In the genomic region with DNA sequence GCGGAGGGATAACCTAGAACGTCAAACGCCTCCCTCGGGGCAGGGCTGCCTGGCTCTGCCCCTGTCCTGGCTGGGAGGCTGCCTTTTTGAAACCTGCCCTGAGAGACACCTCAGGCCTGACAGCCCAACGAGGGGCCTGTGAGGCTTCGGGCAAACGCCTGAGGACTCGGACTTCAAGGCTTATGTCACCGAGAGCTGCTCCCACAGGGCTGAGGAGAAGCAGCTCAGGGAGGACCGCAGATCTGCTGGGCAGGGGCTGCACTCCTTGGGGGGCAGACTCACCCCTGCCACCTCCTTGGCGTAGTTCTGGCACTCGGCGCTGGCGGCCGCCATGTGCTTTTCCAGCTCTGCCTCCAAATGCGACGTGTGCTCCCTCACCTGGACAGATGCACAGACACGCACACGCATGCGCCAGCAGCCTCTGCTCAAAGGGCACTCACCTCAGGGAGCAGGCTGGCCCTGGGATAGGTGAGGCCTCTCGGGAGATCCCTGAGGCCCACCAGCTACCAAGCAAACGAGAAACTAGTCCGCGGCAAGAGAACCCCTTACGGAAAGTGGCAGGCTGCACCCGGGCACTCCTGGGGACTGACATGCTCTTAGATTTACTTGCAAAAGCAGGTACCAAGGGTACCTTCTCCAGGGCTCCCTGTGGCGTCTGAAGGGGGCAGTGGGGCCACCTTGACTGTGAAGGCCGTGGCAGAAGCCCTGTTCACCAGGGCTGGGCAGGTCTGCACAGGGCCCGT, we compare ENCODE assay signal across 19 cellular contexts. TPM values are rescaled to one million over a fixed set of nuclear protein-coding genes. Genes with fewer than 3 reads are reported as not detected.
DNase-seq lines count a peak whose midpoint lies in the region; ATAC-seq and TF ChIP-seq lines count a peak whose summit lies in the region.
"Had no signal": no experiment of that assay in that cellular context is flagged by ENCODE, and none has a peak within 500 bp of the region (broad histone marks: within the 10 kb centered on the region; RNA-seq: fewer than 3 reads in every experiment).

No MANE protein-coding gene starts in this region.

- H3K27ac ChIP-seq in Peyer's patch (no peak overlapping the region), right cardiac atrium (ENCODE audit: low read length) (no peak overlapping the region)
- H3K27ac ChIP-seq: C4-2B, HL-60, suprapubic skin had no signal

- no peak for TF ChIP-seq POLR2A in Peyer's patch (IDR thresholded peaks at IDR 0.05)

- no peak for ATAC-seq in right cardiac atrium
- ATAC-seq in sciatic nerve, result no peak

- peak; percentile 17 for DNase-seq in activated CD4-positive, CD25-positive, alpha-beta regulatory T cell treated with anti-CD3 and anti-CD28 coated beads, Interleukin-2, amount 50 U/mL, for 72 hours
- DNase-seq in activated CD4-positive, CD25-positive, alpha-beta regulatory T cell (lab: John Stamatoyannopoulos, UW), result no peak
- DNase-seq in Peyer's patch, result peak; percentile 9 to 47 (median 41)
- DNase-seq in right cardiac atrium, result peak in 2 of 3 donors; percentile 58 to 62
- peak; percentile 54 for DNase-seq in sciatic nerve (ENCODE audit: low spot score)
- no peak for DNase-seq in SW 1271 (lab: John Stamatoyannopoulos, UW)
- DNase-seq in DMS79 treated with DMSO at 0.1 percent for 48 hours (lab: John Stamatoyannopoulos, UW), result no peak
- DNase-seq in NCI-H510A (lab: John Stamatoyannopoulos, UW), result no peak
- DNase-seq: activated gamma-delta T cell treated with Interleukin-2 at 50 U/mL for 16 hours; DMS53; effector CD4-positive, alpha-beta T cell; KG1; SIG-M5; stimulated activated CD4-positive, alpha-beta T cell treated with anti-CD3 and anti-CD28 coated beads, Interleukin-1b, Interleukin-23, amount 100 ng/mL, for 48 hours; T-helper 9 cell had no signal

- H3K4me3 ChIP-seq in Peyer's patch (no peak overlapping the region), right cardiac atrium (ENCODE audit: low read length) (no peak overlapping the region)
- H3K4me3 ChIP-seq: lung, suprapubic skin had no signal

- H3K4me1 ChIP-seq in Peyer's patch (peaks cover 0 to 8% (median 0%) of the 10 kb centered on the region in 4 donors), right cardiac atrium (ENCODE audit: control insufficient read depth, insufficient read depth, low read length) (peaks cover 6% of the 10 kb centered on the region)

- intact Hi-C loops in right cardiac atrium (cut with DNase I), result loop anchor here in 3 of 4 donors (2.0 to 5.0 kb wide), 2 partner anchors 82 to 83 kb away; no protein-coding TSS in a partner anchor
- intact Hi-C loops in sciatic nerve (cut with DNase I), result loop anchor here (10.0 kb wide), 1 partner anchor 85 kb away; the partner anchor contains the start of gene BFSP1

- H3K36me3 ChIP-seq in Peyer's patch, result peaks cover 0 to 98% (median 0%) of the 10 kb centered on the region in 3 donors

- H3K9me3 ChIP-seq in Peyer's patch (no peaks in the 10 kb centered on the region), right cardiac atrium (ENCODE audit: control insufficient read depth, low read length) (no peaks in the 10 kb centered on the region)
- H3K9me3 ChIP-seq: suprapubic skin had no signal

- no peaks in the 10 kb centered on the region for H3K27me3 ChIP-seq in Peyer's patch
- no peaks in the 10 kb centered on the region for H3K27me3 ChIP-seq in right cardiac atrium (ENCODE audit: control insufficient read depth, insufficient read depth)
- H3K27me3 ChIP-seq: suprapubic skin had no signal

- no peak for TF ChIP-seq CTCF in Peyer's patch (IDR thresholded peaks at IDR 0.05)

- WGBS in right cardiac atrium, result 77% methylated on average over 29 of the region's 29 CpGs

RNA-seq across cellular contexts. Expression of gene DSTN, which starts 49.6 kb away (rescaled TPM):
- total RNA-seq in Peyer's patch (100 to 1,000 TPM; 111 to 151 (median 117) TPM), right cardiac atrium (100 to 1,000 TPM; 720 to 770 (median 741) TPM), sciatic nerve (268 TPM)
- polyA plus RNA-seq in right cardiac atrium, result 929 TPM

Comparison
In these comparisons a context has a peak if more than half of its experiments do, and no peak if none do; other contexts are left out.
1. DNase-seq: peak in activated CD4-positive, CD25-positive, alpha-beta regulatory T cell treated with anti-CD3 and anti-CD28 coated beads, Interleukin-2, amount 50 U/mL, for 72 hours (single experiment), Peyer's patch (3 of 3), right cardiac atrium (2 of 3) and sciatic nerve (single experiment); none in activated CD4-positive, CD25-positive, alpha-beta regulatory T cell (0 of 4), SW 1271 (0 of 2), DMS79 treated with DMSO at 0.1 percent for 48 hours (single experiment) and NCI-H510A (single experiment).